ENCODE assay signal across 1 cellular context in genomic region chr16:28513484-28514181, GRCh38.
A peak's percentile ranks its signal among the peaks of the same experiment; 100 is the strongest.
TF ChIP-seq lines count a peak whose summit lies in the region.

No MANE protein-coding gene starts in this region.

TF ChIP-seq in HepG2, 621 proteins besides CTCF, POLR2A, EP300 and RAD21 (continued from another document):
- no peak for TF ChIP-seq ZBTB40 (IDR thresholded peaks at IDR 0.05)
- 0 out of 2 replicates have a peak, but pooled peaks have one; percentile 13 for TF ChIP-seq ZBTB40 (CRISPR knock-in tag; IDR thresholded peaks at IDR 0.05)
- TF ChIP-seq ZNF362 (CRISPR knock-in tag; IDR thresholded peaks at IDR 0.05; ENCODE audit: borderline replicate concordance): no peak
- TF ChIP-seq SALL1 (CRISPR knock-in tag; IDR thresholded peaks at IDR 0.05): peak; percentile 59
- TF ChIP-seq ATM (IDR thresholded peaks at IDR 0.05; ENCODE audit: borderline replicate concordance): no peak
- 0 out of 2 replicates have a peak, but pooled peaks have one; percentile 14 for TF ChIP-seq ZNF33B (CRISPR knock-in tag; IDR thresholded peaks at IDR 0.05)
- no peak for TF ChIP-seq ELF3 (CRISPR knock-in tag; IDR thresholded peaks at IDR 0.05)
- TF ChIP-seq ZFY (CRISPR knock-in tag; IDR thresholded peaks at IDR 0.05): peak; percentile 58
- 0 out of 2 replicates have a peak, but pooled peaks have one; percentile 31 for TF ChIP-seq MAX (IDR thresholded peaks at IDR 0.05)
- TF ChIP-seq ARID2 (CRISPR knock-in tag; IDR thresholded peaks at IDR 0.05; ENCODE audit: borderline replicate concordance): no peak
- TF ChIP-seq SAP130 (CRISPR knock-in tag; IDR thresholded peaks at IDR 0.05; ENCODE audit: low read depth): peak; percentile 45; the same call in 1 of the 2 replicates
- TF ChIP-seq ZNF614 (CRISPR knock-in tag; IDR thresholded peaks at IDR 0.05; ENCODE audit: borderline replicate concordance): no peak
- 0 out of 2 replicates have a peak, but pooled peaks have one; percentile 16 for TF ChIP-seq IRF2 (CRISPR knock-in tag; IDR thresholded peaks at IDR 0.05)
- no peak for TF ChIP-seq ZBTB26 (CRISPR knock-in tag; IDR thresholded peaks at IDR 0.05; ENCODE audit: borderline replicate concordance)
- TF ChIP-seq ZNF382 (CRISPR knock-in tag; IDR thresholded peaks at IDR 0.05; ENCODE audit: borderline replicate concordance): no peak
- no peak for TF ChIP-seq ZNF142 (CRISPR knock-in tag; IDR thresholded peaks at IDR 0.05)
- peak; percentile 45; the same call in 1 of the 2 replicates for TF ChIP-seq ZNF768 (CRISPR knock-in tag; IDR thresholded peaks at IDR 0.05)
- TF ChIP-seq ZFX (CRISPR knock-in tag; IDR thresholded peaks at IDR 0.05; ENCODE audit: low read depth): peak; percentile 71
- TF ChIP-seq ELF1 (CRISPR knock-in tag; IDR thresholded peaks at IDR 0.05): no peak
